9 cellular contexts compared by ENCODE assay signal in genomic region chr20:23581833-23582232, GRCh38. TPM values are rescaled to one million over a fixed set of nuclear protein-coding genes. Genes with fewer than 3 reads are reported as not detected.
"Had no signal": no experiment of that assay in that cellular context is flagged by ENCODE, and none has a peak within 500 bp of the region (broad histone marks: within the 10 kb centered on the region; RNA-seq: fewer than 3 reads in every experiment).

No MANE protein-coding gene starts in this region.

RNA-seq across cellular contexts. Expression of gene CST9L, which starts 13.5 kb away (rescaled TPM):
- total RNA-seq: activated CD4-positive, alpha-beta memory T cell treated with anti-CD3 and anti-CD28 coated beads for 36 hours; activated CD4-positive, alpha-beta T cell treated with anti-CD3 and anti-CD28 coated beads, Interleukin-2, amount 10 ng/mL, durations not matched to agents 7 days and 5 days; activated naive CD4-positive, alpha-beta T cell treated with anti-CD3 and anti-CD28 coated beads, Interleukin-2, amount 50 U/mL, for 72 hours; activated T-cell treated with anti-CD3 and anti-CD28 coated beads, Interleukin-2, amount 50 U/mL, for 4 hours; ascending aorta; body of pancreas; Peyer's patch; SK-MEL-5; T-cell had no signal

RNA-seq across cellular contexts. Expression of gene CST9, which starts 23.9 kb away (rescaled TPM):
- total RNA-seq: activated CD4-positive, alpha-beta memory T cell treated with anti-CD3 and anti-CD28 coated beads for 36 hours; activated CD4-positive, alpha-beta T cell treated with anti-CD3 and anti-CD28 coated beads, Interleukin-2, amount 10 ng/mL, durations not matched to agents 7 days and 5 days; activated naive CD4-positive, alpha-beta T cell treated with anti-CD3 and anti-CD28 coated beads, Interleukin-2, amount 50 U/mL, for 72 hours; activated T-cell treated with anti-CD3 and anti-CD28 coated beads, Interleukin-2, amount 50 U/mL, for 4 hours; ascending aorta; Peyer's patch; SK-MEL-5; T-cell had no signal
